21 cellular contexts compared by ENCODE assay signal in the genomic region with DNA sequence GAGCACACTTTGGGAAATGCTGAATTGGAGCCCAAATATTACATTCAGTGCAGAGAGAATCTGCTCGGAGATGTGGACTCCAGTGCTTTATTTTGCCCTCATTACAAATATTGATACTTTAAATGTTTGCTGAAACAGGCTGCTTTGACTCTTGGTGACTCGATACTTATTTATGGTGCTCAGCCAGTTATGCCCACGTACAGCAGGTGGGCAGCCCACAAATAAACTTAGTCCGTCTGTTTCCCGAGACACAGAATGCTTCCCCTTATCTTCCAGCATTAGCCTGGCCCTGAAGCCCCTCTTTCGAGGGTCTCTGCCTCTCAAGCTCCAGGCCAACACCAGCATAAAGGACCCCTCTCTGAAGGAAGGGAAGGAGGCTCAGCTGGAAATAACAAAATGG.
"Had no signal": no experiment of that assay in that cellular context is flagged by ENCODE, and none has a peak within 500 bp of the region (broad histone marks: within the 10 kb centered on the region; RNA-seq: fewer than 3 reads in every experiment).

No MANE protein-coding gene starts in this region.

- H3K27me3 ChIP-seq: brain microvascular endothelial cell, cardiac muscle cell, MG63 had no signal

- ATAC-seq: activated T-cell treated with anti-CD3 and anti-CD28 coated beads, Interleukin-2, amount 50 U/mL, for 4 hours had no signal

- H3K27me3 Mint-ChIP-seq: activated CD4-positive, alpha-beta memory T cell treated with anti-CD3 and anti-CD28 coated beads for 36 hours; activated CD4-positive, alpha-beta T cell treated with anti-CD3 and anti-CD28 coated beads, Interleukin-2, amount 10 ng/mL, durations not matched to agents 7 days and 5 days; activated naive CD8-positive, alpha-beta T cell had no signal

- H2AFZ ChIP-seq: PC-9 had no signal

- H3K27ac ChIP-seq: brain microvascular endothelial cell, cardiac muscle cell, PC-9 had no signal

- H3K9me3 Mint-ChIP-seq: activated CD4-positive, alpha-beta memory T cell treated with anti-CD3 and anti-CD28 coated beads for 36 hours; activated naive CD4-positive, alpha-beta T cell treated with anti-CD3 and anti-CD28 coated beads for 36 hours; activated T-cell treated with anti-CD3 and anti-CD28 coated beads, Interleukin-2, amount 50 U/mL, for 4 hours had no signal

- H3K4me3 ChIP-seq: cardiac muscle cell, MG63, PC-9 had no signal

- DNase-seq: activated CD4-positive, alpha-beta memory T cell treated with anti-CD3 and anti-CD28 coated beads for 36 hours; activated CD4-positive, alpha-beta T cell treated with anti-CD3 and anti-CD28 coated beads, Interleukin-2, amount 10 ng/mL, durations not matched to agents 7 days and 5 days; activated CD4-positive, CD25-positive, alpha-beta regulatory T cell; activated CD8-positive, alpha-beta memory T cell treated with anti-CD3 and anti-CD28 coated beads for 24 hours; activated gamma-delta T cell; activated naive CD4-positive, alpha-beta T cell treated with anti-CD3 and anti-CD28 coated beads for 36 hours; activated T-cell treated with anti-CD3 and anti-CD28 coated beads, Interleukin-2, amount 50 U/mL, for 4 hours; brain microvascular endothelial cell; MG63; NCI-H1105; NCI-H1694 treated with DMSO at 0.1 percent for 48 hours; NCI-H2029 treated with DMSO at 0.1 percent for 48 hours; NCI-H345; NCI-H510A; NCI-H69; PC-9; SIG-M5; T-helper 2 cell; T1000 had no signal

- H3K36me3 ChIP-seq: brain microvascular endothelial cell, cardiac muscle cell had no signal

- H3K27ac Mint-ChIP-seq: activated CD4-positive, alpha-beta memory T cell treated with anti-CD3 and anti-CD28 coated beads for 36 hours; activated CD4-positive, alpha-beta T cell treated with anti-CD3 and anti-CD28 coated beads, Interleukin-2, amount 10 ng/mL, durations not matched to agents 7 days and 5 days; activated naive CD4-positive, alpha-beta T cell treated with anti-CD3 and anti-CD28 coated beads for 36 hours had no signal

- H3K4me3 Mint-ChIP-seq: activated CD4-positive, alpha-beta memory T cell treated with anti-CD3 and anti-CD28 coated beads for 36 hours; activated CD4-positive, alpha-beta T cell treated with anti-CD3 and anti-CD28 coated beads, Interleukin-2, amount 10 ng/mL, durations not matched to agents 7 days and 5 days; activated naive CD4-positive, alpha-beta T cell treated with anti-CD3 and anti-CD28 coated beads for 36 hours; activated naive CD8-positive, alpha-beta T cell; activated T-cell treated with anti-CD3 and anti-CD28 coated beads, Interleukin-2, amount 50 U/mL, for 4 hours had no signal

- H3K4me2 ChIP-seq: PC-9 had no signal
